ENCODE assay signal across 29 cellular contexts in genomic region chr19:33060586-33060985, GRCh38.
"Had no signal": no experiment of that assay in that cellular context is flagged by ENCODE, and none has a peak within 500 bp of the region (broad histone marks: within the 10 kb centered on the region; RNA-seq: fewer than 3 reads in every experiment).

No MANE protein-coding gene starts in this region.

- H3K4me1 Mint-ChIP-seq: activated naive CD8-positive, alpha-beta T cell treated with anti-CD3 and anti-CD28 coated beads, Interleukin-2, amount 10 ng/mL, durations not matched to agents 7 days and 5 days had no signal

- ATAC-seq: activated CD4-positive, alpha-beta T cell treated with anti-CD3 and anti-CD28 coated beads for 36 hours; activated T-cell treated with anti-CD3 and anti-CD28 coated beads, Interleukin-2, amount 50 U/mL, for 4 hours; effector memory CD8-positive, alpha-beta T cell; gastrocnemius medialis; natural killer cell treated with Interleukin-12 subunit alpha and Interleukin-12 subunit beta and Interleukin-15 and Interleukin-18, amount 100 ng/mL, for 72 hours had no signal

- DNase-seq: activated CD4-positive, alpha-beta T cell treated with anti-CD3 and anti-CD28 coated beads for 36 hours; activated CD4-positive, alpha-beta T cell treated with anti-CD3 and anti-CD28 coated beads, Interleukin-2, amount 50 U/mL, for 48 hours; activated CD8-positive, alpha-beta memory T cell treated with anti-CD3 and anti-CD28 coated beads, Interleukin-2, amount 50 U/mL, for 48 hours; activated naive CD4-positive, alpha-beta T cell; activated naive CD8-positive, alpha-beta T cell treated with anti-CD3 and anti-CD28 coated beads, Interleukin-2, amount 10 ng/mL, durations not matched to agents 7 days and 5 days; activated T-cell treated with anti-CD3 and anti-CD28 coated beads, Interleukin-2, amount 50 U/mL, for 4 hours; amniotic stem cell; colonic mucosa; dorsolateral prefrontal cortex; effector memory CD8-positive, alpha-beta T cell; gastrocnemius medialis; hippocampal formation; left ventricle myocardium inferior; mammary epithelial cell; occipital lobe; posterior cingulate gyrus; retina; stimulated activated CD4-positive, alpha-beta T cell treated with anti-CD3 and anti-CD28 coated beads, Interleukin-2, amount 100 ng/mL, for 48 hours; stimulated activated CD8-positive, alpha-beta memory T cell treated with anti-CD3 and anti-CD28 coated beads, Interleukin-4, amount 100 ng/mL, for 48 hours; stimulated activated naive CD4-positive, alpha-beta T cell; testis; trophoblast cell had no signal

- H3K27ac ChIP-seq: colonic mucosa, dorsolateral prefrontal cortex, esophagus muscularis mucosa, gastrocnemius medialis, left ventricle myocardium inferior, testis, vagina had no signal

- FAIRE-seq: bronchial epithelial cell, endothelial cell of umbilical vein, TTC549 had no signal

- H3K9me3 ChIP-seq: colonic mucosa, esophagus muscularis mucosa, gastrocnemius medialis, left ventricle myocardium inferior, testis, vagina had no signal

- H3K36me3 Mint-ChIP-seq: activated naive CD8-positive, alpha-beta T cell treated with anti-CD3 and anti-CD28 coated beads, Interleukin-2, amount 10 ng/mL, durations not matched to agents 7 days and 5 days; natural killer cell treated with Interleukin-12 subunit alpha and Interleukin-12 subunit beta and Interleukin-15 and Interleukin-18, amount 100 ng/mL, for 72 hours had no signal

- H3K4me3 ChIP-seq: colonic mucosa, dorsolateral prefrontal cortex, esophagus muscularis mucosa, gastrocnemius medialis, left ventricle myocardium inferior, testis, vagina had no signal

- H3K36me3 ChIP-seq: colonic mucosa, esophagus muscularis mucosa, gastrocnemius medialis, left ventricle myocardium inferior, vagina had no signal

- H3K9me3 Mint-ChIP-seq: activated naive CD8-positive, alpha-beta T cell treated with anti-CD3 and anti-CD28 coated beads, Interleukin-2, amount 10 ng/mL, durations not matched to agents 7 days and 5 days; activated T-cell treated with anti-CD3 and anti-CD28 coated beads, Interleukin-2, amount 50 U/mL, for 4 hours; activated T-helper 2 cell treated with anti-CD3 and anti-CD28 coated beads, Interferon-gamma antibody, Interleukin-2, Interleukin-4, amounts not matched to agents 10 μg/mL and 5 μg/mL and 100 μg/mL, durations not matched to agents 14 hours and 24 hours and 36 hours; effector memory CD8-positive, alpha-beta T cell; natural killer cell treated with Interleukin-12 subunit alpha and Interleukin-12 subunit beta and Interleukin-15 and Interleukin-18, amount 100 ng/mL, for 72 hours had no signal

- H3K27me3 ChIP-seq: colonic mucosa, testis, vagina had no signal

- H3K4me3 Mint-ChIP-seq: activated CD4-positive, alpha-beta T cell treated with anti-CD3 and anti-CD28 coated beads for 36 hours; activated naive CD8-positive, alpha-beta T cell treated with anti-CD3 and anti-CD28 coated beads, Interleukin-2, amount 10 ng/mL, durations not matched to agents 7 days and 5 days; activated T-cell treated with anti-CD3 and anti-CD28 coated beads, Interleukin-2, amount 50 U/mL, for 4 hours; effector memory CD8-positive, alpha-beta T cell; natural killer cell treated with Interleukin-12 subunit alpha and Interleukin-12 subunit beta and Interleukin-15 and Interleukin-18, amount 100 ng/mL, for 72 hours had no signal

- H3K27ac Mint-ChIP-seq: activated CD4-positive, alpha-beta T cell treated with anti-CD3 and anti-CD28 coated beads for 36 hours; activated naive CD8-positive, alpha-beta T cell treated with anti-CD3 and anti-CD28 coated beads, Interleukin-2, amount 10 ng/mL, durations not matched to agents 7 days and 5 days; activated T-helper 2 cell treated with anti-CD3 and anti-CD28 coated beads, Interferon-gamma antibody, Interleukin-2, Interleukin-4, amounts not matched to agents 10 μg/mL and 5 μg/mL and 100 μg/mL, durations not matched to agents 14 hours and 24 hours and 36 hours; effector memory CD8-positive, alpha-beta T cell; natural killer cell treated with Interleukin-12 subunit alpha and Interleukin-12 subunit beta and Interleukin-15 and Interleukin-18, amount 100 ng/mL, for 72 hours had no signal
